In the genomic region with DNA sequence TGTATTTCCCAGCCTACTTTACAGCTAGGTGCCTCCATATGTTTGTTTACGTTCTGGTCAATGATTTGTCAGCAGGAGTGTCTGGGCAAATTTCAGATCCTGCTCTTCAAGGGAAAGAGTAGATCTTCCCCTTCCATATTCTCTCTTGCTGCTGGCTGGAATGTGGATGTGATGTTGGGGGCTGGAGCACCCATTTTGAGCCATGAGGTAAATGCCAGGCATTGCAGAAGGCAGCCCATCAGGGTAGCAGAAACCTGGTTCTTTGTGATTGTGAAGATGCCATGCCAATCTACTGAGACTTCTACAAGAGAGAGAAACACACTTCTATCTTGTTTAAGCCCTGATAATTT, we compare ENCODE assay signal across 1 cellular context.
TF ChIP-seq lines count a peak whose summit lies in the region.

No MANE protein-coding gene starts in this region.

TF ChIP-seq in K562, 482 proteins besides CTCF, POLR2A, EP300 and RAD21 (continued from another document):
- TF ChIP-seq, protein P1, sequence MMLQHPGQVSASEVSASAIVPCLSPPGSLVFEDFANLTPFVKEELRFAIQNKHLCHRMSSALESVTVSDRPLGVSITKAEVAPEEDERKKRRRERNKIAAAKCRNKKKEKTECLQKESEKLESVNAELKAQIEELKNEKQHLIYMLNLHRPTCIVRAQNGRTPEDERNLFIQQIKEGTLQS (IDR thresholded peaks at IDR 0.05): no peak
- TF ChIP-seq, protein P1 (CRISPR knock-in tag; conservative IDR thresholded peaks at IDR 0.05): no peak
- TF ChIP-seq ARNT (IDR thresholded peaks at IDR 0.05) (peak in 1 of 2 experiments; percentile 55; a peak in 1 of 4 replicates), KDM5B (IDR thresholded peaks at IDR 0.05; ENCODE audit: insufficient replicate concordance, low read depth, low read length) (no peak), ZNF212 (CRISPR knock-in tag; IDR thresholded peaks at IDR 0.05) (no peak), MTA3 (IDR thresholded peaks at IDR 0.05; ENCODE audit: borderline replicate concordance) (0 out of 2 replicates have a peak, but pooled peaks have one; percentile 18)
TF ChIP-seq in K562: peak in this region for 27.
